In genomic region chr5:37248387-37248969, GRCh38 we compare ENCODE assay signal across 8 cellular contexts. TPM values are rescaled to one million over a fixed set of nuclear protein-coding genes. Genes with fewer than 3 reads are reported as not detected.
DNase-seq lines count a peak whose midpoint lies in the region; ATAC-seq and TF ChIP-seq lines count a peak whose summit lies in the region.

No MANE protein-coding gene starts in this region.

- H3K27me3 ChIP-seq in HUES48 (ENCODE audit: control insufficient read depth, insufficient read depth, low read length), result no peaks in the 10 kb centered on the region
- no peaks in the 10 kb centered on the region for H3K27me3 ChIP-seq in adipocyte (replicated peaks; ENCODE audit: control insufficient read depth, insufficient read depth, low read length)
- H3K27me3 ChIP-seq in Karpas-422 (ENCODE audit: low read length), result no peaks in the 10 kb centered on the region

- DNase-seq in CD14-positive monocyte (ENCODE audit: low spot score), result no peak
- peak; percentile 24 for DNase-seq in adipocyte (ENCODE audit: low read depth)
- peak; percentile 29 for DNase-seq in kidney tubule cell (ENCODE audit: low spot score)
- DNase-seq in superior temporal gyrus (ENCODE audit: extremely low spot score), result peak; percentile 50
- no peak for DNase-seq in H4 (ENCODE audit: low spot score)
- no peak for DNase-seq in Karpas-422

- H3K9ac ChIP-seq in HUES48 (ENCODE audit: low read depth, low read length), result peak overlapping the region; percentile 66
- peak overlapping the region; percentile 98 for H3K9ac ChIP-seq in adipocyte (ENCODE audit: low read length)
- no peak overlapping the region for H3K9ac ChIP-seq in Karpas-422 (ENCODE audit: low read length)

- no peaks in the 10 kb centered on the region for H3K79me2 ChIP-seq in Karpas-422 (ENCODE audit: low read length)

- no peak for ATAC-seq in GM19395 (IDR thresholded peaks at IDR 0.05; ENCODE audit: unreplicated experiment)

- H3K27ac Mint-ChIP-seq in CD14-positive monocyte, result no peak overlapping the region

- no peak overlapping the region for H3K4me2 ChIP-seq in Karpas-422 (ENCODE audit: low read depth, low read length, poor library complexity, severe bottlenecking)

- H4K20me1 ChIP-seq in Karpas-422 (ENCODE audit: insufficient read depth, low read depth, low read length), result no peaks in the 10 kb centered on the region

- H3K4me1 ChIP-seq in HUES48 (ENCODE audit: control insufficient read depth, insufficient read depth, low read length), result peaks cover 8% of the 10 kb centered on the region; the same call in 1 of the 2 replicates
- H3K4me1 ChIP-seq in adipocyte (ENCODE audit: control insufficient read depth, insufficient read depth, low read length), result peaks cover 26% of the 10 kb centered on the region
- H3K4me1 ChIP-seq in Karpas-422 (ENCODE audit: low read length), result no peaks in the 10 kb centered on the region

- H3K9me2 ChIP-seq in Karpas-422 (replicated peaks; ENCODE audit: insufficient read depth, low read length), result no peaks in the 10 kb centered on the region

- no peaks in the 10 kb centered on the region for H3K36me3 Mint-ChIP-seq in CD14-positive monocyte

- intact Hi-C loops in CD14-positive monocyte (cut with micrococcal nuclease), result no loop called here

- no peak for TF ChIP-seq CTCF in CD14-positive monocyte (IDR thresholded peaks at IDR 0.05)

- H3K27ac ChIP-seq in HUES48 (ENCODE audit: low read depth, low read length) (peak overlapping the region; percentile 87), Karpas-422 (ENCODE audit: low read length) (no peak overlapping the region)

- H3K4me3 Mint-ChIP-seq in CD14-positive monocyte, result peak overlapping the region; percentile 90 to 96

- no peaks in the 10 kb centered on the region for H3K9me3 ChIP-seq in HUES48 (ENCODE audit: control insufficient read depth, insufficient read depth, low read length)
- no peaks in the 10 kb centered on the region for H3K9me3 ChIP-seq in adipocyte (ENCODE audit: control insufficient read depth, low read length)
- no peaks in the 10 kb centered on the region for H3K9me3 ChIP-seq in Karpas-422 (ENCODE audit: low read length)

- peaks cover 0 to 3% (median 2%) of the 10 kb centered on the region in 7 donors for H3K9me3 Mint-ChIP-seq in CD14-positive monocyte

- H3K4me1 Mint-ChIP-seq in CD14-positive monocyte, result peaks cover 18% of the 10 kb centered on the region

- no peak overlapping the region for H2AFZ ChIP-seq in Karpas-422 (ENCODE audit: low read length)

- H3K4me3 ChIP-seq in HUES48 (ENCODE audit: low read depth, low read length) (peak overlapping the region; percentile 81), adipocyte (ENCODE audit: low read length) (peak overlapping the region; percentile 95), Karpas-422 (ENCODE audit: low read length) (no peak overlapping the region)

- H3K36me3 ChIP-seq in HUES48 (ENCODE audit: control insufficient read depth, insufficient read depth, low read length) (no peaks in the 10 kb centered on the region), adipocyte (ENCODE audit: control insufficient read depth, insufficient read depth, low read length, severe bottlenecking) (no peaks in the 10 kb centered on the region), Karpas-422 (ENCODE audit: insufficient read depth, low read length) (no peaks in the 10 kb centered on the region)

- H3K27me3 Mint-ChIP-seq in CD14-positive monocyte (ENCODE audit: low read depth in 3 of 3), result peaks cover 0 to 9% (median 4%) of the 10 kb centered on the region in 3 donors

RNA-seq across cellular contexts. Expression of gene CPLANE1, which starts 0.7 kb away (rescaled TPM):
- under 1 TPM; 0.25 to 0.88 TPM for polyA plus RNA-seq in CD14-positive monocyte
- 4.8 and 13.8 TPM in 2 replicates for total RNA-seq in H4 (2014; rRNA removed; shearing (Covaris generic))
- 0.04 TPM in 2 replicates for total RNA-seq in Karpas-422 (2014; rRNA removed; shearing (Covaris generic); ENCODE audit: low replicate concordance)

Comparison
In these comparisons a context has a peak if more than half of its experiments do, and no peak if none do; other contexts are left out.
1. DNase-seq: peak in adipocyte (single experiment), kidney tubule cell (single experiment) and superior temporal gyrus (single experiment); none in CD14-positive monocyte (single experiment), H4 (single experiment) and Karpas-422 (single experiment).